In genomic region chr5:181203842-181204560, GRCh38 we compare ENCODE assay signal across 7 cellular contexts. TPM values are rescaled to one million over a fixed set of nuclear protein-coding genes. Genes with fewer than 3 reads are reported as not detected.
DNase-seq lines count a peak whose midpoint lies in the region.
"Had no signal": no experiment of that assay in that cellular context is flagged by ENCODE, and none has a peak within 500 bp of the region (broad histone marks: within the 10 kb centered on the region; RNA-seq: fewer than 3 reads in every experiment).

No MANE protein-coding gene starts in this region.

- H3K27ac ChIP-seq in esophagus (ENCODE audit: low read depth in 2 of 2, low read length in 1 of 2) (peak overlapping the region; percentile 76 to 80), skin epidermis (peak overlapping the region in 20 of 21 experiments; percentile 4 to 82 (median 68))

- no peaks in the 10 kb centered on the region for H3K9me3 ChIP-seq in NT2/D1 (ENCODE audit: insufficient read depth, low read length)
- no peaks in the 10 kb centered on the region for H3K9me3 ChIP-seq in esophagus (ENCODE audit: control insufficient read depth in 2 of 2, insufficient read depth in 1 of 2, low read depth in 1 of 2, low read length in 1 of 2)

- H3K27me3 ChIP-seq in NT2/D1 (ENCODE audit: insufficient read depth, insufficient read length) (peaks cover 45% of the 10 kb centered on the region), esophagus (ENCODE audit: control insufficient read depth in 1 of 2, insufficient read depth in 2 of 2, low read length in 2 of 2) (no peaks in the 10 kb centered on the region)

- peak overlapping the region; percentile 61 for H3K9ac ChIP-seq in NT2/D1 (ENCODE audit: insufficient read length, low read depth)

- DNase-seq in NT2/D1 (ENCODE audit: low read depth, low spot score) (no peak), NCI-H510A treated with DMSO at 0.1 percent for 48 hours (lab: John Stamatoyannopoulos, UW) (no peak), NCI-H82 treated with DMSO at 0.1 percent for 48 hours (lab: John Stamatoyannopoulos, UW; ENCODE audit: unreplicated experiment) (no peak), globus pallidus (ENCODE audit: low spot score) (no peak)
- DNase-seq: activated CD4-positive, alpha-beta T cell treated with anti-CD3 and anti-CD28 coated beads, Interleukin-2, amount 50 U/mL, for 4 hours had no signal

- H3K36me3 ChIP-seq in NT2/D1 (ENCODE audit: insufficient read depth, insufficient read length, low read length): no peaks in the 10 kb centered on the region
- H3K36me3 ChIP-seq in esophagus (ENCODE audit: control insufficient read depth in 2 of 2, insufficient read depth in 2 of 2, low read length in 1 of 2): peaks cover 0 to 12% of the 10 kb centered on the region in 2 donors

- H3K4me1 ChIP-seq in NT2/D1 (ENCODE audit: insufficient read depth, insufficient read length): peaks cover 5% of the 10 kb centered on the region
- peaks cover 0 to 14% of the 10 kb centered on the region in 2 donors for H3K4me1 ChIP-seq in esophagus (ENCODE audit: control insufficient read depth in 2 of 2, insufficient read depth in 2 of 2, low read length in 1 of 2)

- peak overlapping the region; percentile 83 for H3K4me3 ChIP-seq in NT2/D1 (ENCODE audit: insufficient read length, low read depth)
- peak overlapping the region; percentile 61 to 77 for H3K4me3 ChIP-seq in esophagus (ENCODE audit: low read depth in 1 of 2, low read length in 2 of 2)
- H3K4me3 ChIP-seq in skin epidermis: peak overlapping the region; percentile 45 to 68 (median 52)

- WGBS in esophagus, 2 donors: 2% methylated on average over 46 to 47 of the region's 47 CpGs

RNA-seq across cellular contexts. Expression of gene TRIM7, which starts 1.0 kb away (rescaled TPM):
- polyA plus RNA-seq in esophagus: 10 to 100 TPM; 26.9 to 33.8 TPM

RNA-seq across cellular contexts. Expression of gene TRIM41, which starts 19.1 kb away (rescaled TPM):
- 10 to 100 TPM; 14.2 to 19.5 TPM for polyA plus RNA-seq in esophagus

RNA-seq across cellular contexts. Expression of gene RACK1, which starts 39.7 kb away (rescaled TPM):
- polyA plus RNA-seq in esophagus: 1,000 to 10,000 TPM; 1,414 to 2,271 TPM

RNA-seq across cellular contexts. Expression of gene OR2V2, which starts 56.6 kb away (rescaled TPM):
- polyA plus RNA-seq in esophagus: not detected

RNA-seq across cellular contexts. Expression of gene TRIM52, which starts 56.9 kb away (rescaled TPM):
- polyA plus RNA-seq in esophagus: 1 to 10 TPM; 3.0 to 7.6 TPM
